ENCODE assay signal across 1 cellular context in the genomic region with DNA sequence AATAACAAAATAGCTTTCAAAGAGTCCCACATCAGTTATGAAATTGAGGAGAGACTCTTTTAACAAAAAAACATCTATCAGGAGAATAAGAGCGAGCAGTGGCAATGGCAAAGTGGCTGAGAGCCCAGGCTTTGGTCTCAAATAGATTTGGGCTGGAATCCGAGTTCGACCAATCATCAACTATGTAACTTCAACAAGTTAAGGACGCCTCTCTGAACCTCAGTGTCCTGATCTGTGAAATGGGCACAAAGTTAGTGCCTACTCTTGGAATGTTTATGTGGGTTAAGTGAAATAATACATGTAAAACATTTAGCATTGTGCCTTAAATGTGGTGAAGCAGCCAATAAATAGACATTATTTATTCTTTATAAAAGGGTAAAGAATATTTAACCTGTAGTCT.
A peak's percentile ranks its signal among the peaks of the same experiment; 100 is the strongest.
TF ChIP-seq lines count a peak whose summit lies in the region.

No MANE protein-coding gene starts in this region.

TF ChIP-seq in HepG2, 621 proteins besides CTCF, POLR2A, EP300 and RAD21:
- no peak for TF ChIP-seq SRSF9 (IDR thresholded peaks at IDR 0.05; ENCODE audit: borderline replicate concordance, insufficient read depth, low read depth, low read length, poor library complexity, severe bottlenecking)
- TF ChIP-seq ZNF331 (CRISPR knock-in tag; IDR thresholded peaks at IDR 0.05), result no peak
- no peak for TF ChIP-seq MTERF4 (CRISPR knock-in tag; IDR thresholded peaks at IDR 0.05)
- no peak for TF ChIP-seq ZNF841 (CRISPR knock-in tag; IDR thresholded peaks at IDR 0.05; ENCODE audit: borderline replicate concordance)
- TF ChIP-seq ZNF629 (CRISPR knock-in tag; conservative IDR thresholded peaks at IDR 0.05), result peak; percentile 94
- no peak for TF ChIP-seq ZNF350 (CRISPR knock-in tag; IDR thresholded peaks at IDR 0.05; ENCODE audit: borderline replicate concordance, low read depth)
- TF ChIP-seq SALL1 (CRISPR knock-in tag; IDR thresholded peaks at IDR 0.05), result no peak
- 0 out of 2 replicates have a peak, but pooled peaks have one; percentile 56 for TF ChIP-seq CHD4 (IDR thresholded peaks at IDR 0.05; ENCODE audit: borderline replicate concordance, low read length)
- no peak for TF ChIP-seq ZBTB40 (IDR thresholded peaks at IDR 0.05)
- TF ChIP-seq ZBTB40 (CRISPR knock-in tag; IDR thresholded peaks at IDR 0.05), result no peak
- TF ChIP-seq HMG20A (CRISPR knock-in tag; IDR thresholded peaks at IDR 0.05; ENCODE audit: borderline replicate concordance), result no peak
- TF ChIP-seq ZNF530 (CRISPR knock-in tag; IDR thresholded peaks at IDR 0.05; ENCODE audit: low read depth), result no peak
- TF ChIP-seq, protein P1, sequence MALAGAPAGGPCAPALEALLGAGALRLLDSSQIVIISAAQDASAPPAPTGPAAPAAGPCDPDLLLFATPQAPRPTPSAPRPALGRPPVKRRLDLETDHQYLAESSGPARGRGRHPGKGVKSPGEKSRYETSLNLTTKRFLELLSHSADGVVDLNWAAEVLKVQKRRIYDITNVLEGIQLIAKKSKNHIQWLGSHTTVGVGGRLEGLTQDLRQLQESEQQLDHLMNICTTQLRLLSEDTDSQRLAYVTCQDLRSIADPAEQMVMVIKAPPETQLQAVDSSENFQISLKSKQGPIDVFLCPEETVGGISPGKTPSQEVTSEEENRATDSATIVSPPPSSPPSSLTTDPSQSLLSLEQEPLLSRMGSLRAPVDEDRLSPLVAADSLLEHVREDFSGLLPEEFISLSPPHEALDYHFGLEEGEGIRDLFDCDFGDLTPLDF (CRISPR knock-in tag; IDR thresholded peaks at IDR 0.05), result no peak
- TF ChIP-seq ERF (CRISPR knock-in tag; IDR thresholded peaks at IDR 0.05), result no peak
- no peak for TF ChIP-seq CBX1 (IDR thresholded peaks at IDR 0.05; ENCODE audit: low read depth)
- TF ChIP-seq KLF9 (CRISPR knock-in tag; IDR thresholded peaks at IDR 0.05; ENCODE audit: low read depth), result no peak
